In the genomic region with DNA sequence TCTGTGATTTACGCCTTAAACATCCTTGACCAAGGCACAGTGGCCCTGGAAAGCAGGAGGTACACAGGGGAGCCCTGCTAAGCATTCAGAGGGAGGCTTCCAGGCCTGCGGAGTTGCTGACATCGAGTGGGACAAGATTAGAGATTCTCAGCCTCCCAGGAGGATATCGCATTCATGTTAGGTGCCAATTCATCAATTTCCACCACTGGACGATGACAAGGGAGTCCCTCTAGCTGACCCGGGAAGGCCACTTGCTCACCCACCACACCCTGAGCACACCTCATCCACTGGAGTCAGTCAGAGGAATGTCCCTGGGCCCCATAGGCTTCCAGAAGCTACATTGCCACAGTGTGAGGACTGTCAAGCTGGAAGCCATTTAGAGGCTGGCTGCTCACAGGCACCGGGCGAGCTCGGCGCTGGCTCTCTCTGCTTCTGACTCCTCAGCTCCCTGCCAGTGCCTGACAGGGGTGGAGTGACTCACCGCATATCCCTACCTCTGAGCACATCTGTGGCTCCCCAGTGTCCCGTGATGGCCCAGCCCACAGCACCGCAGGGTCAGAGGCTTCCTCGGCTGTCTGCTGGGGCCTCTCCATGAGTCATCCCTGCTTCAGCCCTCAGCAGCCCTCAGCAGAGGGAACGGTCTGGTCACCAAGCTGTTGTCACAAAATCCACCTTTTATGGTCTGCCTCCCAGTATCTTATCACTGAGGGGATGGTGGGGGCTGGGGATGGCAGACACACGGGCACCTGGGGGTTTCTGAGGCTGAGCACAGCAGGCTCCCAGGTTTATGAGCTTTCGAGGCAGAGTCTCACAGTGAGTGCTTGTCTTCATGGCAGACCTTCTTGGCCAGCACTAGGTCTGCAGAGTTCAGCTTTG, we compare ENCODE assay signal across 10 cellular contexts.
DNase-seq lines count a peak whose midpoint lies in the region; ATAC-seq and TF ChIP-seq lines count a peak whose summit lies in the region.
"Had no signal": no experiment of that assay in that cellular context is flagged by ENCODE, and none has a peak within 500 bp of the region (broad histone marks: within the 10 kb centered on the region; RNA-seq: fewer than 3 reads in every experiment).

No MANE protein-coding gene starts in this region.

- H3K27ac ChIP-seq in angular gyrus (ENCODE audit: low read depth, low read length) (peak overlapping the region; percentile 53), layer of hippocampus (ENCODE audit: low read depth, low read length) (peak overlapping the region; percentile 4), OCI-LY7 (ENCODE audit: low read depth, low read length, poor library complexity, severe bottlenecking) (no peak overlapping the region)

- POLR2A ChIA-PET in OCI-LY7 (lab: Charles Lee): no interaction called here

- ATAC-seq in GM19455 (IDR thresholded peaks at IDR 0.05; ENCODE audit: unreplicated experiment) (no peak), HG03095 (IDR thresholded peaks at IDR 0.05; ENCODE audit: unreplicated experiment) (no peak)

- TF ChIP-seq CTCF in OCI-LY7 (conservative IDR thresholded peaks at IDR 0.05; ENCODE audit: low read length): no peak

- H3K4me2 ChIP-seq in OCI-LY7 (ENCODE audit: low read length): no peak overlapping the region

- H3K36me3 ChIP-seq in OCI-LY7 (ENCODE audit: insufficient read depth, low read length): 0 out of 2 replicates have a peak, but pooled peaks cover 10% of the 10 kb centered on the region

- H3K4me1 ChIP-seq in OCI-LY7 (ENCODE audit: insufficient read depth, low read length, poor library complexity, severe bottlenecking): no peaks in the 10 kb centered on the region

- H3K9me2 ChIP-seq in OCI-LY7 (ENCODE audit: insufficient read depth, low read length): no peaks in the 10 kb centered on the region

- no TSS peak for BruUV-seq in OCI-LY7 (replicated peaks; lab: Mats Ljungman, UMichigan)

- CTCF ChIA-PET in OCI-LY7 (lab: Charles Lee; ENCODE audit: unreplicated experiment): interaction anchor here (1.1 kb wide), 1 partner anchor 16 kb away, joined by 3 read pairs; no protein-coding TSS in a partner anchor

- H4K20me1 ChIP-seq in OCI-LY7 (ENCODE audit: insufficient read depth, low read length): no peaks in the 10 kb centered on the region

- no peak overlapping the region for H2AFZ ChIP-seq in OCI-LY7 (ENCODE audit: low read length)

- DNase-seq in A172 (ENCODE audit: low spot score) (peak; percentile 99), HT-29 (ENCODE audit: low spot score) (peak; percentile 57), OCI-LY7 (ENCODE audit: low spot score) (no peak)
- no peak for DNase-seq in stimulated activated CD4-positive, alpha-beta T cell treated with anti-CD3 and anti-CD28 coated beads, Interleukin-2, amount 100 ng/mL, for 48 hours
- DNase-seq: COR-L47; stimulated activated CD4-positive, alpha-beta T cell treated with anti-CD3 and anti-CD28 coated beads, Interleukin-12 subunit alpha, Interleukin-12 subunit beta, amount 100 ng/mL, for 4 hours had no signal

- intact Hi-C loops in OCI-LY7 (cut with micrococcal nuclease; ENCODE audit: unreplicated experiment): no loop called here

- H3K9me3 ChIP-seq in OCI-LY7 (ENCODE audit: low read length): no peaks in the 10 kb centered on the region

- H3K27me3 ChIP-seq in layer of hippocampus (ENCODE audit: control insufficient read depth, insufficient read depth, low read length): no peaks in the 10 kb centered on the region

- no peak overlapping the region for H3K4me3 ChIP-seq in OCI-LY7 (ENCODE audit: low read depth, low read length, poor library complexity, severe bottlenecking)

- H3K79me2 ChIP-seq in OCI-LY7 (ENCODE audit: insufficient read depth, low read depth, low read length): no peaks in the 10 kb centered on the region

Comparison
In these comparisons a context has a peak if more than half of its experiments do, and no peak if none do; other contexts are left out.
1. DNase-seq: peak in A172 (single experiment) and HT-29 (single experiment); none in OCI-LY7 (single experiment) and stimulated activated CD4-positive, alpha-beta T cell treated with anti-CD3 and anti-CD28 coated beads, Interleukin-2, amount 100 ng/mL, for 48 hours (0 of 2).